Comparison of ENCODE assay signal across 1 cellular context in genomic region chr5:149564542-149565140, GRCh38.
TF ChIP-seq lines count a peak whose summit lies in the region.

No MANE protein-coding gene starts in this region.

TF ChIP-seq in H1, 55 proteins besides CTCF, POLR2A, EP300 and RAD21:
- peak; percentile 24 for TF ChIP-seq ASH2L (IDR thresholded peaks at IDR 0.05; ENCODE audit: low read length)
- TF ChIP-seq TEAD4 (IDR thresholded peaks at IDR 0.05; ENCODE audit: low read depth, low read length) = 0 out of 2 replicates have a peak, but pooled peaks have one; percentile 32
